Comparison of ENCODE assay signal across 1 cellular context in genomic region chr1:183087001-183087400, GRCh38.
TF ChIP-seq lines count a peak whose summit lies in the region.

No MANE protein-coding gene starts in this region.

TF ChIP-seq in GM23338, 12 proteins besides CTCF, POLR2A, EP300 and RAD21 (continued from another document):
- TF ChIP-seq REST (IDR thresholded peaks at IDR 0.05; ENCODE audit: unreplicated experiment): no peak
- no peak for TF ChIP-seq CREB1 (CRISPR knock-in tag; IDR thresholded peaks at IDR 0.05; ENCODE audit: low read depth)
- no peak for TF ChIP-seq JUNB (IDR thresholded peaks at IDR 0.05; ENCODE audit: unreplicated experiment)
- TF ChIP-seq STAT1 (IDR thresholded peaks at IDR 0.05; ENCODE audit: unreplicated experiment): no peak
